Comparison of ENCODE assay signal across 8 cellular contexts in genomic region chr4:54159543-54159942, GRCh38.
"Had no signal": no experiment of that assay in that cellular context is flagged by ENCODE, and none has a peak within 500 bp of the region (broad histone marks: within the 10 kb centered on the region; RNA-seq: fewer than 3 reads in every experiment).

No MANE protein-coding gene starts in this region.

- H3K4me1 ChIP-seq: HAP-1 had no signal

- DNase-seq: GM23248, GOT3, H7, H9, HCEC 1CT, HFFc6 had no signal

- H3K36me3 ChIP-seq: HAP-1 had no signal

- H3K4me3 ChIP-seq: GM23248, GM23338, HAP-1 had no signal

- H3K27ac ChIP-seq: GM23248 had no signal
